ENCODE assay signal across 11 cellular contexts in genomic region chr3:45124379-45124778, GRCh38. TPM values are rescaled to one million over a fixed set of nuclear protein-coding genes. Genes with fewer than 3 reads are reported as not detected.
DNase-seq lines count a peak whose midpoint lies in the region; ATAC-seq, FAIRE-seq and TF ChIP-seq lines count a peak whose summit lies in the region.
"Had no signal": no experiment of that assay in that cellular context is flagged by ENCODE, and none has a peak within 500 bp of the region (broad histone marks: within the 10 kb centered on the region; RNA-seq: fewer than 3 reads in every experiment).

No MANE protein-coding gene starts in this region.

- H2BK5ac ChIP-seq in IMR-90 (ENCODE audit: low read depth, low read length, poor library complexity, severe bottlenecking) (peak overlapping the region; percentile 100), neuronal stem cell (ENCODE audit: low read length) (no peak overlapping the region)

- H3K56ac ChIP-seq in IMR-90 (ENCODE audit: extremely low read depth, insufficient read depth, low read length): peak overlapping the region; percentile 92

- H3K4me2 ChIP-seq in IMR-90 (ENCODE audit: low read depth, low read length) (peak overlapping the region; percentile 36; the same call in 1 of the 2 replicates), neuronal stem cell (ENCODE audit: insufficient read depth, low read length, poor library complexity, severe bottlenecking) (no peak overlapping the region)

- H4K5ac ChIP-seq in IMR-90 (ENCODE audit: low read depth, low read length): peak overlapping the region; percentile 92

- H3K9me1 ChIP-seq in IMR-90 (ENCODE audit: insufficient read depth, low read length): peaks cover 17% of the 10 kb centered on the region

- WGBS in IMR-90 (ENCODE audit: extremely low coverage in 2 of 2, insufficient read length in 1 of 2), 2 experiments: no CpG with 5 or more reads among the region's 4 CpGs
- WGBS in neuronal stem cell (ENCODE audit: extremely low coverage in 2 of 2, insufficient read length in 2 of 2, insufficient replicate concordance in 1 of 2), 2 donors: no CpG with 5 or more reads among the region's 4 CpGs

- H2BK120ac ChIP-seq in IMR-90 (ENCODE audit: low read depth, low read length) (peak overlapping the region; percentile 97), neuronal stem cell (ENCODE audit: low read depth, low read length) (no peak overlapping the region)

- H3K36me3 ChIP-seq in IMR-90 (ENCODE audit: control insufficient read depth, insufficient read depth, low read length): no peaks in the 10 kb centered on the region
- H3K36me3 ChIP-seq in bronchial epithelial cell (ENCODE audit: control insufficient read depth, insufficient read depth, low read length): peaks cover 1% of the 10 kb centered on the region
- no peaks in the 10 kb centered on the region for H3K36me3 ChIP-seq in neuronal stem cell (replicated peaks in 1 of 2; ENCODE audit: control insufficient read depth in 2 of 2, insufficient read depth in 2 of 2, low read length in 2 of 2)

- peaks cover 24 to 35% of the 10 kb centered on the region in 2 experiments for H3K79me1 ChIP-seq in IMR-90 (ENCODE audit: low read depth in 1 of 2, low read length in 2 of 2)
- no peaks in the 10 kb centered on the region for H3K79me1 ChIP-seq in neuronal stem cell (ENCODE audit: low read depth, low read length)

- H3K27ac ChIP-seq in AG04450 (ENCODE audit: low read depth, low read length) (peak overlapping the region; percentile 97), IMR-90 (ENCODE audit: insufficient read depth, low read length) (peak overlapping the region; percentile 95), neuronal stem cell (replicated peaks; ENCODE audit: low read length) (no peak overlapping the region), caudate nucleus (ENCODE audit: low read depth, low read length) (no peak overlapping the region)

- DNase-seq in AG04450 (ENCODE audit: low read depth, low spot score) (no peak), IMR-90 (peak; percentile 94), bronchial epithelial cell (ENCODE audit: low read depth) (peak; percentile 84), kidney glomerular epithelial cell (lab: John Stamatoyannopoulos, UW) (peak; percentile 90), T-helper 1 cell (no peak), neuronal stem cell (ENCODE audit: low spot score) (no peak), OCI-M2 (lab: John Stamatoyannopoulos, UW; ENCODE audit: unreplicated experiment) (no peak), caudate nucleus (lab: John Stamatoyannopoulos, UW) (no peak)
- DNase-seq: activated gamma-delta T cell treated with Interleukin-2 at 50 U/mL for 16 hours; CD4-positive, CD25-positive, alpha-beta regulatory T cell had no signal

- H4K20me1 ChIP-seq in IMR-90 (ENCODE audit: insufficient read depth, low read length): no peaks in the 10 kb centered on the region

- in situ Hi-C loops in IMR-90 (cut with MboI; ENCODE audit: low sequenced_read_pairs): loop anchor here (5.0 kb wide), 1 partner anchor 67 kb away; no protein-coding TSS in a partner anchor

- H3K9ac ChIP-seq in IMR-90 (ENCODE audit: low read depth, low read length) (peak overlapping the region; percentile 42; the same call in 1 of the 2 replicates), neuronal stem cell (ENCODE audit: low read depth, low read length, poor library complexity) (no peak overlapping the region)

- H3K14ac ChIP-seq in IMR-90 (replicated peaks; ENCODE audit: low read depth, low read length): peak overlapping the region; percentile 92
- no peak overlapping the region for H3K14ac ChIP-seq in neuronal stem cell (ENCODE audit: low read length)

- intact Hi-C loops in IMR-90 (cut with micrococcal nuclease): loop anchor here (5.0 kb wide), 3 partner anchors 67 to 98 kb away; no protein-coding TSS in a partner anchor

- peak overlapping the region; percentile 95 for H2AK9ac ChIP-seq in IMR-90 (replicated peaks; ENCODE audit: low read depth, low read length, poor library complexity)

- H3K4me3 ChIP-seq in AG04450 (ENCODE audit: low read depth, low read length) (no peak overlapping the region), IMR-90 (ENCODE audit: insufficient read depth, low read depth, low read length) (no peak overlapping the region), bronchial epithelial cell (ENCODE audit: low read depth, low read length) (no peak overlapping the region), neuronal stem cell (ENCODE audit: low read length in 2 of 2) (no peak overlapping the region)

- peak overlapping the region; percentile 94 for H4K91ac ChIP-seq in IMR-90 (ENCODE audit: insufficient read depth, low read depth, low read length)
- no peak overlapping the region for H4K91ac ChIP-seq in neuronal stem cell (ENCODE audit: low read depth, low read length, poor library complexity)

- H4K8ac ChIP-seq in IMR-90 (ENCODE audit: low read depth in 2 of 2, low read length in 2 of 2) (peak overlapping the region; percentile 67 to 95), neuronal stem cell (ENCODE audit: low read depth, low read length) (no peak overlapping the region)

- dilution Hi-C loops in IMR-90 (cut with HindIII; ENCODE audit: low sequenced_read_pairs, unreplicated experiment): no loop called here

- POLR2A ChIA-PET in AG04450 (lab: Yijun Ruan, JAX): interaction anchor here (0.9 to 1.6 kb wide), 5 partner anchors 8 to 29 kb away, joined by 3 to 11 read pairs (median 3); no protein-coding TSS in a partner anchor
- POLR2A ChIA-PET in IMR-90 (lab: Charles Lee; ENCODE audit: unreplicated experiment): interaction anchor here (0.9 to 1.5 kb wide), 2 partner anchors 19 to 68 kb away, joined by 3 to 5 read pairs; no protein-coding TSS in a partner anchor

- H3K4me1 ChIP-seq in IMR-90 (ENCODE audit: control insufficient read depth, insufficient read depth, low read length): peaks cover 41% of the 10 kb centered on the region
- no peaks in the 10 kb centered on the region for H3K4me1 ChIP-seq in neuronal stem cell (ENCODE audit: control insufficient read depth in 2 of 2, insufficient read depth in 1 of 2, low read depth in 1 of 2, low read length in 2 of 2)

- TF ChIP-seq RAD21 in IMR-90 (IDR thresholded peaks at IDR 0.05; ENCODE audit: low read length): no peak

- peak overlapping the region; percentile 100 for H2BK20ac ChIP-seq in IMR-90 (ENCODE audit: low read depth, low read length)

- TF ChIP-seq CTCF in AG04450 (IDR thresholded peaks at IDR 0.05; ENCODE audit: low read depth, low read length) (no peak), IMR-90 (conservative IDR thresholded peaks at IDR 0.05; ENCODE audit: low read depth, low read length) (no peak), bronchial epithelial cell (IDR thresholded peaks at IDR 0.05; ENCODE audit: insufficient read depth, low read length, severe bottlenecking) (no peak)

- H2BK12ac ChIP-seq in neuronal stem cell (ENCODE audit: low read length): no peak overlapping the region

- peak overlapping the region; percentile 93 for H3K4ac ChIP-seq in IMR-90 (ENCODE audit: low read depth, low read length)
- no peak overlapping the region for H3K4ac ChIP-seq in neuronal stem cell (ENCODE audit: low read length)

- no peaks in the 10 kb centered on the region for H3K27me3 ChIP-seq in AG04450 (ENCODE audit: control insufficient read depth, insufficient read depth, low read length)
- H3K27me3 ChIP-seq in IMR-90 (ENCODE audit: control insufficient read depth, insufficient read depth, low read length): no peaks in the 10 kb centered on the region
- H3K27me3 ChIP-seq in bronchial epithelial cell (ENCODE audit: control insufficient read depth, insufficient read depth, low read length): no peaks in the 10 kb centered on the region
- H3K27me3 ChIP-seq in neuronal stem cell (ENCODE audit: control insufficient read depth in 3 of 3, insufficient read depth in 3 of 3, low read depth in 1 of 3, low read length in 3 of 3): peaks cover 0 to 7% (median 0%) of the 10 kb centered on the region in 3 experiments

- CTCF ChIA-PET in AG04450 (lab: Charles Lee): interaction anchor here (1.1 to 1.7 kb wide), 4 partner anchors 68 to 375 kb away, joined by 3 to 8 read pairs (median 4); no protein-coding TSS in a partner anchor
- CTCF ChIA-PET in IMR-90 (lab: Yijun Ruan, JAX): interaction anchor here (0.8 kb wide), 1 partner anchor 83 kb away, joined by 3 read pairs; no protein-coding TSS in a partner anchor

- H3K18ac ChIP-seq in IMR-90 (ENCODE audit: low read depth, low read length) (peak overlapping the region; percentile 94), neuronal stem cell (ENCODE audit: low read length) (no peak overlapping the region)

- peak overlapping the region; percentile 84; the same call in 1 of the 2 replicates for H3K23ac ChIP-seq in IMR-90 (ENCODE audit: low read depth, low read length)
- H3K23ac ChIP-seq in neuronal stem cell (ENCODE audit: low read depth, low read length, poor library complexity): no peak overlapping the region

- no peak overlapping the region for H2AFZ ChIP-seq in IMR-90 (replicated peaks; ENCODE audit: low read length, poor library complexity)
- H2AFZ ChIP-seq in neuronal stem cell (ENCODE audit: low read length): no peak overlapping the region

- ATAC-seq in IMR-90 (ENCODE audit: low read depth): peak; percentile 60

- H2BK15ac ChIP-seq in IMR-90 (ENCODE audit: low read depth, low read length) (peak overlapping the region; percentile 86), neuronal stem cell (ENCODE audit: low read length) (no peak overlapping the region)

- peak overlapping the region; percentile 95 for H2AK5ac ChIP-seq in IMR-90 (ENCODE audit: low read depth, low read length)
- H2AK5ac ChIP-seq in neuronal stem cell (ENCODE audit: low read depth, low read length): no peak overlapping the region

- BruUV-seq in IMR-90 (replicated peaks; lab: Mats Ljungman, UMichigan): no TSS peak

- H3K9me3 ChIP-seq in AG04450 (ENCODE audit: control insufficient read depth, insufficient read depth, low read length) (no peaks in the 10 kb centered on the region), IMR-90 (ENCODE audit: control insufficient read depth, insufficient read depth, low read length) (no peaks in the 10 kb centered on the region), neuronal stem cell (replicated peaks in 1 of 2; ENCODE audit: control insufficient read depth in 2 of 2, insufficient read depth in 1 of 2, low read depth in 1 of 2, low read length in 2 of 2) (no peaks in the 10 kb centered on the region)

- peak; percentile 62 for FAIRE-seq in bronchial epithelial cell (lab: Jason Lieb, UNC)

- TF ChIP-seq POLR2A in IMR-90 (IDR thresholded peaks at IDR 0.05; ENCODE audit: low read depth, low read length): no peak

TF ChIP-seq in IMR-90, 13 proteins besides CTCF, POLR2A, EP300 and RAD21 (continues in another document):
- TF ChIP-seq BHLHE40 (IDR thresholded peaks at IDR 0.05; ENCODE audit: low read depth, low read length) (peak; percentile 63; the same call in 1 of the 2 replicates), MAFK (IDR thresholded peaks at IDR 0.05; ENCODE audit: low read depth, low read length) (no peak)

RNA-seq across cellular contexts. Expression of gene CDCP1, which starts 21.8 kb away (rescaled TPM):
- 13.6 and 17.8 TPM in 2 replicates for polyA plus RNA-seq in AG04450 (2011; rRNA removed)
- polyA minus RNA-seq in AG04450 (2011; rRNA and poly(A)+ RNA removed): 19.8 and 26.1 TPM in 2 replicates
- total RNA-seq in IMR-90 (2012; rRNA removed): 2.5 TPM in 2 replicates
- 3.1 and 3.8 TPM in 2 replicates for polyA plus RNA-seq in IMR-90 (2012; rRNA removed)
- polyA plus RNA-seq in IMR-90 (2012; cell fraction: cytosol; rRNA removed): 1.6 and 3.5 TPM in 2 replicates
- polyA plus RNA-seq in IMR-90 (2012; cell fraction: nucleus; rRNA removed; ENCODE audit: low replicate concordance): 1.5 and 3.9 TPM in 2 replicates
- 41.3 and 64.9 TPM in 2 replicates for total RNA-seq in bronchial epithelial cell
- polyA plus RNA-seq in neuronal stem cell (2013, experiment 1 of 2): 0.01 TPM
- 0.01 TPM for polyA plus RNA-seq in neuronal stem cell (2013, experiment 2 of 2)
- polyA plus RNA-seq: neural cell had no signal

Comparison
In these comparisons a context has a peak if more than half of its experiments do, and no peak if none do; other contexts are left out.
1. DNase-seq: peak in IMR-90 (single experiment), bronchial epithelial cell (single experiment) and kidney glomerular epithelial cell (single experiment); none in AG04450 (single experiment), T-helper 1 cell (0 of 5), neuronal stem cell (single experiment), OCI-M2 (single experiment) and caudate nucleus (0 of 61).
2. H3K27ac ChIP-seq: peak in AG04450 (single experiment) and IMR-90 (single experiment); none in neuronal stem cell (single experiment) and caudate nucleus (single experiment).
3. RNA of gene CDCP1, which starts 21.8 kb away (total RNA-seq): 41.3 to 64.9 TPM in bronchial epithelial cell; 2.5 TPM in IMR-90; every median in the first group is over 10 times any median in the second.